ENCODE assay signal across 8 cellular contexts in the genomic region with DNA sequence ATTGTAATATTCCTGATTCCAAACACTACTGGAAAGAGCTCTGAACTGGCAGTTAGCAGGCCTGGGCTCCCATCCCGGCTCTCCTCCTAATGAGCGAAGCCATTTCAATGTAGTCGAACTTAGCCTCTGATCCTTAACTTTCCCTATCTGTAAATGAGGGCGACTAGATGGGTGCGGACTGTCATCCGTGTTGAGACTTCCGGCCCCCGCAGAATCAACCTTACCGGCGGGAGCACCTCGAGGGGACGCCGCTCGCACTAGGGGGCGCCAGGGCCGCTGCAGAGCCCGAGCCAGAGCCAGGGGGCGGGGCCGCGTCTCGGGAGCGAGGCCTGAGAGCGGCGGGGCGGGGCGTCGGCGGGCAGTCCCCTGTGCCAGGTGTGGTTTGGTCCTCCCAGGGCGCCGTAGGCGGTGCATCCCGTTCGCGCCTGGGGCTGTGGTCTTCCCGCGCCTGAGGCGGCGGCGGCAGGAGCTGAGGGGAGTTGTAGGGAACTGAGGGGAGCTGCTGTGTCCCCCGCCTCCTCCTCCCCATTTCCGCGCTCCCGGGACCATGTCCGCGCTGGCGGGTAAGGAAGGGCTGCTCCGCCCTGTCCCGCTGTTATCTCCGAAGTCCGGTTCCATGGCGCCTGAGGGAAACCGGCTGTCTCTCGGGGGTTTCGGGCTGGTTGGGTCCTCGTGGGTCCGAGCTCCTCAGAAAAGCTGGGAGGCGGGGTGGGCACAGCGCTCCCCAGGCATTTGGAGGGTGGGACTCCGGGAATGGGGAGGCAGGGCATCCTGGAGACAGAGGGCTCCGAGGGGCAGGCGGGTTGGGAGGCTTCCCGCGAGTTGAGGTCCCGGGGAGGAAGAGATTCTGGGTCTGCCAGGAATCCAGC. TPM values are rescaled to one million over a fixed set of nuclear protein-coding genes. Genes with fewer than 3 reads are reported as not detected.
DNase-seq lines count a peak whose midpoint lies in the region; ATAC-seq and TF ChIP-seq lines count a peak whose summit lies in the region.

Gene LIMK2 (plus strand): TSS at position 437 of the 869 bp plus-strand sequence. CDS start 111 bp downstream, at position 548.

- DNase-seq in EL (peak; percentile 88), H4 (ENCODE audit: low spot score) (peak; percentile 66), LoVo (ENCODE audit: low spot score) (peak; percentile 97), RWPE1 (ENCODE audit: low spot score) (peak; percentile 86), fibroblast of mammary gland (ENCODE audit: low read depth) (peak; percentile 70)
- DNase-seq in naive thymus-derived CD8-positive, alpha-beta T cell: peak; percentile 89 to 100 (median 96)
- peak; percentile 88 to 95 (median 93) for DNase-seq in stimulated activated naive CD4-positive, alpha-beta T cell (lab: John Stamatoyannopoulos, UW)

- peak; percentile 93 for TF ChIP-seq CTCF in RWPE1 (conservative IDR thresholded peaks at IDR 0.05; ENCODE audit: low read depth)
- TF ChIP-seq CTCF in fibroblast of mammary gland (conservative IDR thresholded peaks at IDR 0.05; ENCODE audit: control insufficient read depth, insufficient read depth, low read depth, low read length): peak; percentile 50

- H3K27me3 Mint-ChIP-seq in activated T-helper 17 cell treated with anti-CD3 and anti-CD28 coated beads, Interleukin-2, amount 50 U/mL, for 72 hours: no peaks in the 10 kb centered on the region
- H3K27me3 Mint-ChIP-seq in naive thymus-derived CD8-positive, alpha-beta T cell: no peaks in the 10 kb centered on the region

- CTCF ChIA-PET in RWPE1 (lab: Yijun Ruan, JAX): interaction anchor here (0.5 to 1.0 kb wide), 14 partner anchors 9 to 246 kb away, joined by 3 to 5 read pairs (median 3); no protein-coding TSS in a partner anchor

- H3K4me3 ChIP-seq in fibroblast of mammary gland (ENCODE audit: control insufficient read depth, low read depth, low read length): peak within 1 kb of the TSS; percentile 85

- ATAC-seq in activated T-helper 17 cell treated with anti-CD3 and anti-CD28 coated beads, Interleukin-2, amount 50 U/mL, for 72 hours (replicated peaks): peak; percentile 97
- ATAC-seq in naive thymus-derived CD8-positive, alpha-beta T cell: peak; percentile 98 to 99

- H3K4me3 Mint-ChIP-seq in activated T-helper 17 cell treated with anti-CD3 and anti-CD28 coated beads, Interleukin-2, amount 50 U/mL, for 72 hours: peak within 1 kb of the TSS; percentile 89
- peak within 1 kb of the TSS; percentile 82 to 90 (median 89) for H3K4me3 Mint-ChIP-seq in naive thymus-derived CD8-positive, alpha-beta T cell

- H3K4me1 Mint-ChIP-seq in activated T-helper 17 cell treated with anti-CD3 and anti-CD28 coated beads, Interleukin-2, amount 50 U/mL, for 72 hours: peaks cover 29% of the 10 kb centered on the region
- H3K4me1 Mint-ChIP-seq in naive thymus-derived CD8-positive, alpha-beta T cell: peaks cover 19 to 55% (median 49%) of the 10 kb centered on the region in 4 donors

- H3K27ac Mint-ChIP-seq in activated T-helper 17 cell treated with anti-CD3 and anti-CD28 coated beads, Interleukin-2, amount 50 U/mL, for 72 hours: peak within 1 kb of the TSS; percentile 66
- H3K27ac Mint-ChIP-seq in naive thymus-derived CD8-positive, alpha-beta T cell: peak within 1 kb of the TSS in 9 of 10 donors; percentile 88 to 94 (median 93)

- POLR2A ChIA-PET in RWPE1 (lab: Yijun Ruan, JAX; ENCODE audit: low non-redundant PET): interaction anchor here (0.5 kb wide), 1 partner anchor 136 kb away, joined by 5 read pairs; no protein-coding TSS in a partner anchor
- POLR2A ChIA-PET in naive thymus-derived CD8-positive, alpha-beta T cell (lab: Charles Lee): interaction anchor here (0.5 to 8.8 kb wide), 25 partner anchors 8 to 374 kb away, joined by 3 to 112 read pairs (median 4); partner anchors contain the start of genes MORC2, PATZ1, PIK3IP1 and RNF185

- H3K27ac ChIP-seq in RWPE1: peak within 1 kb of the TSS; percentile 76

- H3K36me3 Mint-ChIP-seq in activated T-helper 17 cell treated with anti-CD3 and anti-CD28 coated beads, Interleukin-2, amount 50 U/mL, for 72 hours (ENCODE audit: low read depth): peaks cover 33% of the 10 kb centered on the region
- H3K36me3 Mint-ChIP-seq in naive thymus-derived CD8-positive, alpha-beta T cell: peaks cover 0 to under 1% (median 0%) of the 10 kb centered on the region in 3 donors

- H3K9me3 Mint-ChIP-seq in activated T-helper 17 cell treated with anti-CD3 and anti-CD28 coated beads, Interleukin-2, amount 50 U/mL, for 72 hours: no peaks in the 10 kb centered on the region
- no peaks in the 10 kb centered on the region for H3K9me3 Mint-ChIP-seq in naive thymus-derived CD8-positive, alpha-beta T cell

RNA-seq across cellular contexts. Expression of gene LIMK2, which starts in this region (rescaled TPM):
- total RNA-seq in H4 (2014; rRNA removed; shearing (Covaris generic)): 3.8 and 4.9 TPM in 2 replicates
- total RNA-seq in activated T-helper 17 cell treated with anti-CD3 and anti-CD28 coated beads, Interleukin-2, amount 50 U/mL, for 72 hours: 10 to 100 TPM; 59.5 to 61.4 TPM
- total RNA-seq in naive thymus-derived CD8-positive, alpha-beta T cell: 10 to 100 TPM; 20.7 to 26.5 TPM
- 10 to 100 TPM in 2 of 3 donors, 1 to 10 TPM in 1; 7.4 to 21.0 (median 12.7) TPM for polyA plus RNA-seq in naive thymus-derived CD8-positive, alpha-beta T cell

Comparison
In these comparisons a context has a peak if more than half of its experiments do, and no peak if none do; other contexts are left out.
1. Peak in every context shown above with its lines: DNase-seq, ATAC-seq, H3K4me3 ChIP-seq and H3K27ac ChIP-seq.